11 cellular contexts compared by ENCODE assay signal in the genomic region with DNA sequence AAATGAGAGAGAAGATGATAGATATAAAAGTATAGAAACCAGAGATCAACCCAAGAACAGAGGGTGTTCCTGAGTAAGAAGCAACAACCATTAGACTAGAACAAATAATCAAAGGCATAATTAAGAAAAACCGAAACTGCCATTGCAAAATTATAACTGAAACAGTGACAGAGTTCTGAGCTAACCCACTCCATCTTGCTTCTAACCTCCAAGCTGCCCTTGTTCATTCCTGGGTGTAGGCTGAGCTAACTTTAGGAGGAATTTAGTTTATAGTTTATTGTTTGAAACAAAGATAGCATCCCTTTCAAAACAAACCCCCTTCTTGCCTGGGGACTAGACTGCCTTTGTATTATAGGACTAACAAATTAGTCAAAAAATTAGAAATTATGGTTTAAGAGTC. TPM values are rescaled to one million over a fixed set of nuclear protein-coding genes. Genes with fewer than 3 reads are reported as not detected.
A peak's percentile ranks its signal among the peaks of the same experiment; 100 is the strongest.
DNase-seq lines count a peak whose midpoint lies in the region; ATAC-seq and TF ChIP-seq lines count a peak whose summit lies in the region.
"Had no signal": no experiment of that assay in that cellular context is flagged by ENCODE, and none has a peak within 500 bp of the region (broad histone marks: within the 10 kb centered on the region; RNA-seq: fewer than 3 reads in every experiment).

No MANE protein-coding gene starts in this region.

- H3K27ac Mint-ChIP-seq in activated T-cell treated with anti-CD3 and anti-CD28 coated beads, Interleukin-2, amount 50 U/mL, for 24 hours, result peak overlapping the region; percentile 90
- H3K27ac Mint-ChIP-seq in T-cell, result peak overlapping the region; percentile 92 to 94
- peak overlapping the region; percentile 86 to 93 for H3K27ac Mint-ChIP-seq in effector memory CD8-positive, alpha-beta T cell
- H3K27ac Mint-ChIP-seq in stimulated activated memory B cell treated with anti-CD40 and anti-IgM and Interleukin-4, amounts not matched to agents 10 μg/mL and 1 μg/mL and 100 μg/mL, for 72 hours, result peak overlapping the region; percentile 66

- H3K9me3 Mint-ChIP-seq in activated T-cell treated with anti-CD3 and anti-CD28 coated beads, Interleukin-2, amount 50 U/mL, for 24 hours, result no peaks in the 10 kb centered on the region
- H3K9me3 Mint-ChIP-seq in T-cell, result no peaks in the 10 kb centered on the region
- no peaks in the 10 kb centered on the region for H3K9me3 Mint-ChIP-seq in effector memory CD8-positive, alpha-beta T cell
- no peaks in the 10 kb centered on the region for H3K9me3 Mint-ChIP-seq in stimulated activated memory B cell treated with anti-CD40 and anti-IgM and Interleukin-4, amounts not matched to agents 10 μg/mL and 1 μg/mL and 100 μg/mL, for 72 hours

- no peak for DNase-seq in activated T-cell treated with anti-CD3 and anti-CD28 coated beads, Interleukin-2, amount 50 U/mL, for 24 hours
- DNase-seq in activated T-cell treated with anti-CD3 and anti-CD28 coated beads for 4 hours (no peak), T-cell (no peak), testis (no peak), GM19238 (ENCODE audit: insufficient read length, low spot score) (no peak)
- no peak for DNase-seq in effector memory CD8-positive, alpha-beta T cell
- DNase-seq: H7, heart right ventricle had no signal

- no peaks in the 10 kb centered on the region for H3K36me3 Mint-ChIP-seq in activated T-cell treated with anti-CD3 and anti-CD28 coated beads, Interleukin-2, amount 50 U/mL, for 24 hours (ENCODE audit: low read depth)
- no peaks in the 10 kb centered on the region for H3K36me3 Mint-ChIP-seq in T-cell
- peaks cover 4% of the 10 kb centered on the region for H3K36me3 Mint-ChIP-seq in effector memory CD8-positive, alpha-beta T cell (ENCODE audit: insufficient read depth)
- H3K36me3 Mint-ChIP-seq in stimulated activated memory B cell treated with anti-CD40 and anti-IgM and Interleukin-4, amounts not matched to agents 10 μg/mL and 1 μg/mL and 100 μg/mL, for 72 hours, result no peaks in the 10 kb centered on the region

- 84 to 92% methylated on average over 1 of the region's 1 CpG for WGBS in testis, 2 donors

- peaks cover 40% of the 10 kb centered on the region for H3K4me1 Mint-ChIP-seq in activated T-cell treated with anti-CD3 and anti-CD28 coated beads, Interleukin-2, amount 50 U/mL, for 24 hours (ENCODE audit: low read depth)
- H3K4me1 Mint-ChIP-seq in T-cell, result peaks cover 18 to 40% (median 39%) of the 10 kb centered on the region in 3 donors
- H3K4me1 Mint-ChIP-seq in effector memory CD8-positive, alpha-beta T cell (ENCODE audit: low read depth in 2 of 2), result peaks cover 28 to 30% of the 10 kb centered on the region in 2 donors
- peaks cover 20% of the 10 kb centered on the region for H3K4me1 Mint-ChIP-seq in stimulated activated memory B cell treated with anti-CD40 and anti-IgM and Interleukin-4, amounts not matched to agents 10 μg/mL and 1 μg/mL and 100 μg/mL, for 72 hours

- no peaks in the 10 kb centered on the region for H3K4me1 ChIP-seq in testis

- CTCF ChIA-PET in T-cell (lab: Charles Lee), result interaction anchor here in 1 of 2 donors (0.6 kb wide), 1 partner anchor 19 kb away, joined by 8 read pairs; no protein-coding TSS in a partner anchor

- POLR2A ChIA-PET in T-cell (lab: Charles Lee), result interaction anchor here in 1 of 2 donors (0.6 to 0.9 kb wide), 3 partner anchors 23 to 33 kb away, joined by 3 read pairs; no protein-coding TSS in a partner anchor

- no peak overlapping the region for H3K27ac ChIP-seq in testis

- no peaks in the 10 kb centered on the region for H3K36me3 ChIP-seq in testis (ENCODE audit: low read depth, missing control alignments)
- H3K36me3 ChIP-seq: heart right ventricle had no signal

- no peaks in the 10 kb centered on the region for H3K27me3 ChIP-seq in testis
- H3K27me3 ChIP-seq: heart right ventricle had no signal

- H3K4me3 Mint-ChIP-seq in activated T-cell treated with anti-CD3 and anti-CD28 coated beads, Interleukin-2, amount 50 U/mL, for 24 hours, result peak overlapping the region; percentile 61
- H3K4me3 Mint-ChIP-seq in T-cell, result peak overlapping the region; percentile 49 to 61 (median 56)
- H3K4me3 Mint-ChIP-seq in effector memory CD8-positive, alpha-beta T cell, result peak overlapping the region; percentile 44 to 64
- H3K4me3 Mint-ChIP-seq in stimulated activated memory B cell treated with anti-CD40 and anti-IgM and Interleukin-4, amounts not matched to agents 10 μg/mL and 1 μg/mL and 100 μg/mL, for 72 hours, result peak overlapping the region; percentile 59

- no peak overlapping the region for H3K4me3 ChIP-seq in testis
- H3K4me3 ChIP-seq: heart right ventricle had no signal

- TF ChIP-seq CTCF in testis (IDR thresholded peaks at IDR 0.05), result no peak

- H3K27me3 Mint-ChIP-seq in activated T-cell treated with anti-CD3 and anti-CD28 coated beads, Interleukin-2, amount 50 U/mL, for 24 hours, result no peaks in the 10 kb centered on the region
- peaks cover 0 to 6% of the 10 kb centered on the region in 2 donors for H3K27me3 Mint-ChIP-seq in T-cell
- H3K27me3 Mint-ChIP-seq in effector memory CD8-positive, alpha-beta T cell, result no peaks in the 10 kb centered on the region
- no peaks in the 10 kb centered on the region for H3K27me3 Mint-ChIP-seq in stimulated activated memory B cell treated with anti-CD40 and anti-IgM and Interleukin-4, amounts not matched to agents 10 μg/mL and 1 μg/mL and 100 μg/mL, for 72 hours

- no peak for TF ChIP-seq POLR2A in testis (IDR thresholded peaks at IDR 0.05)

- no peaks in the 10 kb centered on the region for H3K9me3 ChIP-seq in testis
- H3K9me3 ChIP-seq: heart right ventricle had no signal

- intact Hi-C loops in testis (cut with DNase I; ENCODE audit: low total_unique reads), result no loop called here

- ATAC-seq in T-cell (replicated peaks in 1 of 4) (peak; percentile 10 to 12 (median 10)), HG03432 (IDR thresholded peaks at IDR 0.05; ENCODE audit: unreplicated experiment) (no peak)
- ATAC-seq in effector memory CD8-positive, alpha-beta T cell (replicated peaks), result peak; percentile 20
- ATAC-seq in stimulated activated memory B cell treated with anti-CD40 and anti-IgM and Interleukin-4, amounts not matched to agents 10 μg/mL and 1 μg/mL and 100 μg/mL, for 72 hours, result no peak

RNA-seq across cellular contexts. Expression of a gene that starts 20.7 kb away (rescaled TPM):
- total RNA-seq in T-cell (10 to 100 TPM; 48.6 to 76.5 (median 66.4) TPM), testis (100 to 1,000 TPM; 126 to 238 TPM)
- polyA plus RNA-seq in testis (ENCODE audit: insufficient read depth, low read depth, low replicate concordance), result 171 TPM

RNA-seq across cellular contexts. Expression of a gene that starts 56.1 kb away (rescaled TPM):
- total RNA-seq in T-cell, result not detected
- total RNA-seq in testis, result 100 to 1,000 TPM; 431 to 729 TPM
- 147 TPM for polyA plus RNA-seq in testis (ENCODE audit: insufficient read depth, low read depth, low replicate concordance)
- polyA plus RNA-seq: heart right ventricle, neural cell had no signal

Comparison
In these comparisons a context has a peak if more than half of its experiments do, and no peak if none do; other contexts are left out.
1. ATAC-seq: peak in T-cell (4 of 4) and effector memory CD8-positive, alpha-beta T cell (single experiment); none in stimulated activated memory B cell treated with anti-CD40 and anti-IgM and Interleukin-4, amounts not matched to agents 10 μg/mL and 1 μg/mL and 100 μg/mL, for 72 hours (single experiment) and HG03432 (single experiment).
2. RNA of a gene that starts 56.1 kb away (total RNA-seq): 431 to 729 TPM in testis; not detected in T-cell; every median in the first group is over 100 times any median in the second.
3. Peak in every context shown above with its lines, with median percentiles within 50 percentile points of each other: H3K27ac Mint-ChIP-seq and H3K4me3 Mint-ChIP-seq.